ENCODE assay signal across 27 cellular contexts in genomic region chr17:33526753-33527152, GRCh38.
"Had no signal": no experiment of that assay in that cellular context is flagged by ENCODE, and none has a peak within 500 bp of the region (broad histone marks: within the 10 kb centered on the region; RNA-seq: fewer than 3 reads in every experiment).

No MANE protein-coding gene starts in this region.

- FAIRE-seq: endometrium, kidney had no signal

- H3K4me3 ChIP-seq: colonic mucosa, esophagus squamous epithelium, gastrocnemius medialis, heart right ventricle, left lung, lower lobe of right lung, mucosa of descending colon had no signal

- H3K27me3 ChIP-seq: colonic mucosa, gastrocnemius medialis, left lung had no signal

- H3K36me3 ChIP-seq: colonic mucosa, esophagus squamous epithelium, gastrocnemius medialis, heart right ventricle, left lung, lower lobe of right lung had no signal

- H3K9me3 ChIP-seq: colonic mucosa, gastrocnemius medialis, lower lobe of right lung, mucosa of descending colon had no signal

- H3K4me1 ChIP-seq: colonic mucosa, esophagus squamous epithelium, gastrocnemius medialis, heart right ventricle, left lung, lower lobe of right lung had no signal

- DNase-seq: colonic mucosa; cortex of kidney; effector CD8-positive, alpha-beta T cell; effector memory CD8-positive, alpha-beta T cell; endodermal cell; erythroblast; esophagus squamous epithelium; foreskin fibroblast; foreskin melanocyte; gastrocnemius medialis; glutamatergic neuron; head of caudate nucleus; heart right ventricle; hippocampal formation; islet precursor cell; kidney; kidney glomerular epithelial cell; left colon; left lung; left ventricle myocardium superior; lower lobe of right lung; mesenchymal stem cell; mucosa of descending colon; naive B cell had no signal

- ATAC-seq: effector memory CD8-positive, alpha-beta T cell; esophagus mucosa; gastrocnemius medialis; heart right ventricle; left colon; left lung; left ventricle myocardium superior; lower lobe of right lung; mucosa of descending colon had no signal

- H3K27ac ChIP-seq: colonic mucosa, epithelial cell of prostate, esophagus squamous epithelium, gastrocnemius medialis, heart right ventricle, left lung, lower lobe of right lung had no signal
